Comparison of ENCODE assay signal across 8 cellular contexts in genomic region chr11:843086-843704, GRCh38. TPM values are rescaled to one million over a fixed set of nuclear protein-coding genes. Genes with fewer than 3 reads are reported as not detected.
DNase-seq lines count a peak whose midpoint lies in the region; ATAC-seq and TF ChIP-seq lines count a peak whose summit lies in the region.

No MANE protein-coding gene starts in this region.

- H4K20me1 ChIP-seq in OCI-LY7 (ENCODE audit: insufficient read depth, low read length) (peaks cover 10% of the 10 kb centered on the region; the same call in 1 of the 2 replicates), fibroblast of lung (ENCODE audit: control insufficient read depth, extremely low read depth, insufficient read depth, low read length) (peaks cover 5% of the 10 kb centered on the region)

- TF ChIP-seq CTCF in OCI-LY7 (conservative IDR thresholded peaks at IDR 0.05; ENCODE audit: low read length), result peak; percentile 39; the same call in 1 of the 2 replicates
- TF ChIP-seq CTCF in fibroblast of lung (conservative IDR thresholded peaks at IDR 0.05 in 1 of 2, IDR thresholded peaks at IDR 0.05 in 1 of 2; ENCODE audit: low read depth in 1 of 2, low read length in 2 of 2), result no peak
- no peak for TF ChIP-seq CTCF in retinal pigment epithelial cell (conservative IDR thresholded peaks at IDR 0.05; ENCODE audit: low read depth, low read length)

- peak overlapping the region; percentile 76 for H3K4me3 Mint-ChIP-seq in activated CD4-positive, alpha-beta T cell treated with anti-CD3 and anti-CD28 coated beads, Interleukin-2, amount 10 ng/mL, durations not matched to agents 24 days and 14 days

- H3K4me2 ChIP-seq in OCI-LY7 (ENCODE audit: low read length) (peak overlapping the region; percentile 83), fibroblast of lung (ENCODE audit: extremely low read depth, insufficient read depth, low read length) (peak overlapping the region; percentile 61)

- no peaks in the 10 kb centered on the region for H3K9me3 ChIP-seq in OCI-LY7 (ENCODE audit: low read length)
- H3K9me3 ChIP-seq in fibroblast of lung (ENCODE audit: control insufficient read depth, insufficient read depth, low read depth, low read length), result no peaks in the 10 kb centered on the region

- no peaks in the 10 kb centered on the region for H3K27me3 Mint-ChIP-seq in activated CD4-positive, alpha-beta T cell treated with anti-CD3 and anti-CD28 coated beads, Interleukin-2, amount 10 ng/mL, durations not matched to agents 24 days and 14 days

- peaks cover 19% of the 10 kb centered on the region for H3K36me3 Mint-ChIP-seq in activated CD4-positive, alpha-beta T cell treated with anti-CD3 and anti-CD28 coated beads, Interleukin-2, amount 10 ng/mL, durations not matched to agents 24 days and 14 days (ENCODE audit: low read depth)

- POLR2A ChIA-PET in OCI-LY7 (lab: Charles Lee), result interaction anchor here (0.6 to 1.3 kb wide), 6 partner anchors 13 to 641 kb away, joined by 3 to 5 read pairs (median 4); partner anchors contain the start of gene PNPLA2

- H3K4me3 ChIP-seq in OCI-LY7 (ENCODE audit: low read depth, low read length, poor library complexity, severe bottlenecking) (peak overlapping the region; percentile 89), fibroblast of lung (replicated peaks in 1 of 4; ENCODE audit: control extremely low read depth in 1 of 4, insufficient read depth in 1 of 4, low read depth in 3 of 4, low read length in 4 of 4) (peak overlapping the region; percentile 59 to 96 (median 89)), retinal pigment epithelial cell (ENCODE audit: low read length) (peak overlapping the region; percentile 93)

- no peak for ATAC-seq in HG03280 (IDR thresholded peaks at IDR 0.05; ENCODE audit: unreplicated experiment)
- ATAC-seq in HG03520 (IDR thresholded peaks at IDR 0.05; ENCODE audit: unreplicated experiment), result no peak

- H3K27ac ChIP-seq in OCI-LY7 (ENCODE audit: low read depth, low read length, poor library complexity, severe bottlenecking) (no peak overlapping the region), fibroblast of lung (ENCODE audit: insufficient read depth, low read length) (peak overlapping the region; percentile 87)

- peak overlapping the region; percentile 95 for H3K9ac ChIP-seq in fibroblast of lung (ENCODE audit: insufficient read depth, low read length)

- no TSS peak for BruUV-seq in OCI-LY7 (replicated peaks; lab: Mats Ljungman, UMichigan)

- DNase-seq in activated CD4-positive, alpha-beta T cell treated with anti-CD3 and anti-CD28 coated beads, Interleukin-2, amount 10 ng/mL, durations not matched to agents 24 days and 14 days, result peak; percentile 70
- DNase-seq in activated CD4-positive, alpha-beta T cell treated with anti-CD3 and anti-CD28 coated beads for 4 hours, result no peak
- no peak for DNase-seq in OCI-LY7 (ENCODE audit: low spot score)
- no peak for DNase-seq in fibroblast of lung (ENCODE audit: low read depth in 2 of 2)
- no peak for DNase-seq in retinal pigment epithelial cell (ENCODE audit: low read depth)
- DNase-seq in NOMO-1 (lab: John Stamatoyannopoulos, UW; ENCODE audit: unreplicated experiment in 2 of 2), result no peak

- H2AFZ ChIP-seq in OCI-LY7 (ENCODE audit: low read length), result peak overlapping the region; percentile 57
- no peak overlapping the region for H2AFZ ChIP-seq in fibroblast of lung (ENCODE audit: low read length)

- intact Hi-C loops in activated CD4-positive, alpha-beta T cell treated with anti-CD3 and anti-CD28 coated beads, Interleukin-2, amount 10 ng/mL, durations not matched to agents 24 days and 14 days (cut with micrococcal nuclease), result loop anchor here (2.0 kb wide), 1 partner anchor 34 kb away; the partner anchor contains the start of gene RPLP2
- intact Hi-C loops in OCI-LY7 (cut with micrococcal nuclease; ENCODE audit: unreplicated experiment), result loop anchor here (2.0 kb wide), 1 partner anchor 34 kb away; the partner anchor contains the start of gene RPLP2

- H3K9me2 ChIP-seq in OCI-LY7 (ENCODE audit: insufficient read depth, low read length), result no peaks in the 10 kb centered on the region

- peaks cover 18% of the 10 kb centered on the region for H3K79me2 ChIP-seq in OCI-LY7 (ENCODE audit: insufficient read depth, low read depth, low read length)
- peaks cover 75% of the 10 kb centered on the region for H3K79me2 ChIP-seq in fibroblast of lung (ENCODE audit: control insufficient read depth, insufficient read depth, low read length)

- no peaks in the 10 kb centered on the region for H3K9me3 Mint-ChIP-seq in activated CD4-positive, alpha-beta T cell treated with anti-CD3 and anti-CD28 coated beads, Interleukin-2, amount 10 ng/mL, durations not matched to agents 24 days and 14 days

- no peak overlapping the region for H3K27ac Mint-ChIP-seq in activated CD4-positive, alpha-beta T cell treated with anti-CD3 and anti-CD28 coated beads, Interleukin-2, amount 10 ng/mL, durations not matched to agents 24 days and 14 days

- CTCF ChIA-PET in OCI-LY7 (lab: Charles Lee; ENCODE audit: unreplicated experiment), result interaction anchor here (0.5 to 0.6 kb wide), 2 partner anchors 33 to 436 kb away, joined by 3 to 4 read pairs; no protein-coding TSS in a partner anchor

- H3K36me3 ChIP-seq in OCI-LY7 (ENCODE audit: insufficient read depth, low read length) (peaks cover 24% of the 10 kb centered on the region), fibroblast of lung (ENCODE audit: control insufficient read depth, insufficient read depth, low read length) (peaks cover 23% of the 10 kb centered on the region)

- no peaks in the 10 kb centered on the region for H3K27me3 ChIP-seq in fibroblast of lung (ENCODE audit: control insufficient read depth, insufficient read depth, low read length)

- peaks cover 19% of the 10 kb centered on the region for H3K4me1 Mint-ChIP-seq in activated CD4-positive, alpha-beta T cell treated with anti-CD3 and anti-CD28 coated beads, Interleukin-2, amount 10 ng/mL, durations not matched to agents 24 days and 14 days

- H3K4me1 ChIP-seq in OCI-LY7 (ENCODE audit: insufficient read depth, low read length, poor library complexity, severe bottlenecking), result peaks cover 27% of the 10 kb centered on the region
- H3K4me1 ChIP-seq in fibroblast of lung (ENCODE audit: control insufficient read depth, extremely low read depth, insufficient read depth, low read length), result peaks cover 34% of the 10 kb centered on the region

RNA-seq across cellular contexts. Expression of gene TSPAN4, which starts 0.5 kb away (rescaled TPM):
- total RNA-seq in activated CD4-positive, alpha-beta T cell treated with anti-CD3 and anti-CD28 coated beads, Interleukin-2, amount 10 ng/mL, durations not matched to agents 24 days and 14 days, result 14.8 and 15.1 TPM in 2 replicates
- 8.9 and 12.1 TPM in 2 replicates for total RNA-seq in OCI-LY7 (2014; rRNA removed; shearing (Covaris generic))
- 8.0 and 9.4 TPM in 2 replicates for total RNA-seq in OCI-LY7 (2022)
- 133 and 191 TPM in 2 replicates for total RNA-seq in fibroblast of lung
- 102 and 133 TPM in 2 replicates for polyA plus RNA-seq in fibroblast of lung
- 163 and 243 TPM in 2 replicates for polyA plus RNA-seq in fibroblast of lung (2012)
- 92.1 and 173 TPM in 2 replicates for polyA minus RNA-seq in fibroblast of lung (ENCODE audit: low replicate concordance)

RNA-seq across cellular contexts. Expression of gene POLR2L, which starts 0.9 kb away (rescaled TPM):
- 113 and 117 TPM in 2 replicates for total RNA-seq in activated CD4-positive, alpha-beta T cell treated with anti-CD3 and anti-CD28 coated beads, Interleukin-2, amount 10 ng/mL, durations not matched to agents 24 days and 14 days
- total RNA-seq in OCI-LY7 (2014; rRNA removed; shearing (Covaris generic)), result 206 and 224 TPM in 2 replicates
- total RNA-seq in OCI-LY7 (2022) (64.5 and 88.3 TPM in 2 replicates), fibroblast of lung (106 and 196 TPM in 2 replicates)
- 181 and 317 TPM in 2 replicates for polyA plus RNA-seq in fibroblast of lung
- polyA plus RNA-seq in fibroblast of lung (2012), result 609 and 1,027 TPM in 2 replicates
- polyA minus RNA-seq in fibroblast of lung (ENCODE audit: low replicate concordance), result 267 and 318 TPM in 2 replicates

RNA-seq across cellular contexts. Expression of gene CD151, which starts 10.4 kb away (rescaled TPM):
- total RNA-seq in activated CD4-positive, alpha-beta T cell treated with anti-CD3 and anti-CD28 coated beads, Interleukin-2, amount 10 ng/mL, durations not matched to agents 24 days and 14 days, result 81.0 and 87.3 TPM in 2 replicates
- total RNA-seq in OCI-LY7 (2014; rRNA removed; shearing (Covaris generic)), result 0.28 TPM in 1 of 2 replicates, not detected in the other
- total RNA-seq in OCI-LY7 (2022) (0.84 and 1.0 TPM in 2 replicates), fibroblast of lung (408 and 547 TPM in 2 replicates)
- 711 and 748 TPM in 2 replicates for polyA plus RNA-seq in fibroblast of lung
- polyA plus RNA-seq in fibroblast of lung (2012), result 822 and 945 TPM in 2 replicates
- 953 and 983 TPM in 2 replicates for polyA minus RNA-seq in fibroblast of lung (ENCODE audit: low replicate concordance)

RNA-seq across cellular contexts. Expression of gene CRACR2B, which starts 15.5 kb away (rescaled TPM):
- total RNA-seq in activated CD4-positive, alpha-beta T cell treated with anti-CD3 and anti-CD28 coated beads, Interleukin-2, amount 10 ng/mL, durations not matched to agents 24 days and 14 days, result 1.5 and 3.0 TPM in 2 replicates
- total RNA-seq in OCI-LY7 (2014; rRNA removed; shearing (Covaris generic)), result 2.2 and 2.8 TPM in 2 replicates
- total RNA-seq in OCI-LY7 (2022), result 20.1 and 21.0 TPM in 2 replicates
- total RNA-seq in fibroblast of lung, result 0.66 and 1.0 TPM in 2 replicates
- polyA plus RNA-seq in fibroblast of lung, result 0.11 and 0.82 TPM in 2 replicates
- polyA plus RNA-seq in fibroblast of lung (2012), result 0.98 and 2.6 TPM in 2 replicates
- 2.1 TPM in 1 of 2 replicates, not detected in the other for polyA minus RNA-seq in fibroblast of lung (ENCODE audit: low replicate concordance)

RNA-seq across cellular contexts. Expression of gene PNPLA2, which starts 24.5 kb away (rescaled TPM):
- total RNA-seq in activated CD4-positive, alpha-beta T cell treated with anti-CD3 and anti-CD28 coated beads, Interleukin-2, amount 10 ng/mL, durations not matched to agents 24 days and 14 days, result 55.0 and 56.4 TPM in 2 replicates
- total RNA-seq in OCI-LY7 (2014; rRNA removed; shearing (Covaris generic)), result 15.1 and 19.8 TPM in 2 replicates
- total RNA-seq in OCI-LY7 (2022), result 41.2 and 57.5 TPM in 2 replicates
- 16.2 and 33.9 TPM in 2 replicates for total RNA-seq in fibroblast of lung
- 16.2 and 17.0 TPM in 2 replicates for polyA plus RNA-seq in fibroblast of lung
- 65.5 and 80.5 TPM in 2 replicates for polyA plus RNA-seq in fibroblast of lung (2012)
- polyA minus RNA-seq in fibroblast of lung (ENCODE audit: low replicate concordance), result 108 and 136 TPM in 2 replicates

Comparison
In these comparisons a context has a peak if more than half of its experiments do, and no peak if none do; other contexts are left out.
1. RNA of gene CD151, which starts 10.4 kb away (total RNA-seq): 408 to 547 TPM in fibroblast of lung and 81.0 to 87.3 TPM in activated CD4-positive, alpha-beta T cell treated with anti-CD3 and anti-CD28 coated beads, Interleukin-2, amount 10 ng/mL, durations not matched to agents 24 days and 14 days; 0.28 to 1.0 TPM in OCI-LY7; every median in the first group is over 10 times any median in the second.
2. Peak in every context shown above with its lines, with median percentiles within 50 percentile points of each other: H3K4me3 ChIP-seq.